Comparison of ENCODE assay signal across 1 cellular context in the genomic region with DNA sequence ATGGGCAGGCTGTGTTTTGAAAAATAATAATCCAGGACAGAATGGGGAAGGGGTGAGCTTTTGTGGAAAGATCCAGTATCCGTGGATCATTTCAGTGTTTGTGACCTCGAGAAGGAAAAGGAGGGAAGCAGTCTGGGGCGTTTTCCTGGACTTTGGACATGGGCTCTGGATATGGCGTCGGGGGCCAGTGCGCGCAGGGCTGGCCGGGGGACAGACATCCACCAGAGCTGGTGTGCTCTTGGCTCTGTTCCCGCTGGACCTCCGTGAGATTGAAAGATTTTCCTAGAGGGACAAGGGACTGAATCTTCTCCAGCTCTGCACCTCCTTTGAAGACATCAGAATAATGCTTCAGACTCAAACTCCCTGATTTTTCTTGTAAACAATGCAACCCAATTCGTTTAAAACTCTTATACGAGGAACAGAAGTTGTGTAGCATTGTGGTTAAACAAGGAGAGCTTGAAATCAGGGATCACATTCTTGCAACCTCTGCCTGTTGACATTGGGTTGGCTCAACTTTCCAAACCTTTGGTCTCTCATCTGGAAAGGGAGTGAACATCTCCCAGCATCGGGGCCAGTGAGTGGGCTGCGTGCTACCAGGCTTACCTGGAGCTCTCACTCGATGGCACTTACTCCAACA.
TF ChIP-seq lines count a peak whose summit lies in the region.

No MANE protein-coding gene starts in this region.

TF ChIP-seq in HepG2, 621 proteins besides CTCF, POLR2A, EP300 and RAD21 (continued from another document and continues in another):
- no peak for TF ChIP-seq GABPA (IDR thresholded peaks at IDR 0.05; ENCODE audit: low read depth, low read length)
- 0 out of 2 replicates have a peak, but pooled peaks have one; percentile 9 for TF ChIP-seq GABPA (CRISPR knock-in tag; IDR thresholded peaks at IDR 0.05; ENCODE audit: low read depth)
- peak; percentile 14; the same call in 1 of the 2 replicates for TF ChIP-seq AKAP8 (CRISPR knock-in tag; IDR thresholded peaks at IDR 0.05)
- peak; percentile 59; the same call in 1 of the 2 replicates for TF ChIP-seq TBX2 (CRISPR knock-in tag; IDR thresholded peaks at IDR 0.05; ENCODE audit: borderline replicate concordance)
- TF ChIP-seq SP140L (CRISPR knock-in tag; IDR thresholded peaks at IDR 0.05; ENCODE audit: borderline replicate concordance): 0 out of 2 replicates have a peak, but pooled peaks have one; percentile 35
- TF ChIP-seq NR2C2 (CRISPR knock-in tag; IDR thresholded peaks at IDR 0.05; ENCODE audit: borderline replicate concordance): 0 out of 2 replicates have a peak, but pooled peaks have one; percentile 23
- TF ChIP-seq, protein P1, sequence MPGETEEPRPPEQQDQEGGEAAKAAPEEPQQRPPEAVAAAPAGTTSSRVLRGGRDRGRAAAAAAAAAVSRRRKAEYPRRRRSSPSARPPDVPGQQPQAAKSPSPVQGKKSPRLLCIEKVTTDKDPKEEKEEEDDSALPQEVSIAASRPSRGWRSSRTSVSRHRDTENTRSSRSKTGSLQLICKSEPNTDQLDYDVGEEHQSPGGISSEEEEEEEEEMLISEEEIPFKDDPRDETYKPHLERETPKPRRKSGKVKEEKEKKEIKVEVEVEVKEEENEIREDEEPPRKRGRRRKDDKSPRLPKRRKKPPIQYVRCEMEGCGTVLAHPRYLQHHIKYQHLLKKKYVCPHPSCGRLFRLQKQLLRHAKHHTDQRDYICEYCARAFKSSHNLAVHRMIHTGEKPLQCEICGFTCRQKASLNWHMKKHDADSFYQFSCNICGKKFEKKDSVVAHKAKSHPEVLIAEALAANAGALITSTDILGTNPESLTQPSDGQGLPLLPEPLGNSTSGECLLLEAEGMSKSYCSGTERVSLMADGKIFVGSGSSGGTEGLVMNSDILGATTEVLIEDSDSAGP (CRISPR knock-in tag; IDR thresholded peaks at IDR 0.05; ENCODE audit: borderline replicate concordance): peak; percentile 54; the same call in 1 of the 2 replicates
- 0 out of 2 replicates have a peak, but pooled peaks have one; percentile 37 for TF ChIP-seq IKZF5 (CRISPR knock-in tag; IDR thresholded peaks at IDR 0.05)
- peak; percentile 54 for TF ChIP-seq DPF2 (CRISPR knock-in tag; IDR thresholded peaks at IDR 0.05; ENCODE audit: borderline replicate concordance, low read depth)
- TF ChIP-seq ZNF512B (CRISPR knock-in tag; IDR thresholded peaks at IDR 0.05; ENCODE audit: borderline replicate concordance): 0 out of 2 replicates have a peak, but pooled peaks have one; percentile 26
- 0 out of 2 replicates have a peak, but pooled peaks have one; percentile 65 for TF ChIP-seq ZFAT (CRISPR knock-in tag; conservative IDR thresholded peaks at IDR 0.05)
- TF ChIP-seq SALL1 (CRISPR knock-in tag; IDR thresholded peaks at IDR 0.05): peak; percentile 90
- TF ChIP-seq PATZ1 (CRISPR knock-in tag; IDR thresholded peaks at IDR 0.05): peak; percentile 79
- 0 out of 2 replicates have a peak, but pooled peaks have one; percentile 46 for TF ChIP-seq NFIC (IDR thresholded peaks at IDR 0.05; ENCODE audit: low read length)
- TF ChIP-seq NCOA2 (CRISPR knock-in tag; IDR thresholded peaks at IDR 0.05): peak; percentile 33; the same call in 1 of the 2 replicates
- no peak for TF ChIP-seq FOXK2 (IDR thresholded peaks at IDR 0.05)
- peak; percentile 52; the same call in 1 of the 2 replicates for TF ChIP-seq ZGPAT (CRISPR knock-in tag; IDR thresholded peaks at IDR 0.05)
- TF ChIP-seq PAXIP1 (CRISPR knock-in tag; conservative IDR thresholded peaks at IDR 0.05): peak; percentile 90
- peak; percentile 34; the same call in 1 of the 2 replicates for TF ChIP-seq ZNF772 (CRISPR knock-in tag; IDR thresholded peaks at IDR 0.05)
- TF ChIP-seq FOXK1 (CRISPR knock-in tag; IDR thresholded peaks at IDR 0.05; ENCODE audit: borderline replicate concordance, low read depth): peak; percentile 80; the same call in 1 of the 2 replicates
- TF ChIP-seq, protein P2, sequence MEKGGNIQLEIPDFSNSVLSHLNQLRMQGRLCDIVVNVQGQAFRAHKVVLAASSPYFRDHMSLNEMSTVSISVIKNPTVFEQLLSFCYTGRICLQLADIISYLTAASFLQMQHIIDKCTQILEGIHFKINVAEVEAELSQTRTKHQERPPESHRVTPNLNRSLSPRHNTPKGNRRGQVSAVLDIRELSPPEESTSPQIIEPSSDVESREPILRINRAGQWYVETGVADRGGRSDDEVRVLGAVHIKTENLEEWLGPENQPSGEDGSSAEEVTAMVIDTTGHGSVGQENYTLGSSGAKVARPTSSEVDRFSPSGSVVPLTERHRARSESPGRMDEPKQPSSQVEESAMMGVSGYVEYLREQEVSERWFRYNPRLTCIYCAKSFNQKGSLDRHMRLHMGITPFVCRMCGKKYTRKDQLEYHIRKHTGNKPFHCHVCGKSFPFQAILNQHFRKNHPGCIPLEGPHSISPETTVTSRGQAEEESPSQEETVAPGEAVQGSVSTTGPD (CRISPR knock-in tag; IDR thresholded peaks at IDR 0.05): 0 out of 2 replicates have a peak, but pooled peaks have one; percentile 44
- no peak for TF ChIP-seq IKZF4 (CRISPR knock-in tag; IDR thresholded peaks at IDR 0.05; ENCODE audit: borderline replicate concordance, low read depth, not compliant biosample characterization)
- no peak for TF ChIP-seq HOMEZ (CRISPR knock-in tag; IDR thresholded peaks at IDR 0.05; ENCODE audit: low read depth)
- peak; percentile 35 for TF ChIP-seq IRF2 (CRISPR knock-in tag; IDR thresholded peaks at IDR 0.05)
- TF ChIP-seq, protein P3, sequence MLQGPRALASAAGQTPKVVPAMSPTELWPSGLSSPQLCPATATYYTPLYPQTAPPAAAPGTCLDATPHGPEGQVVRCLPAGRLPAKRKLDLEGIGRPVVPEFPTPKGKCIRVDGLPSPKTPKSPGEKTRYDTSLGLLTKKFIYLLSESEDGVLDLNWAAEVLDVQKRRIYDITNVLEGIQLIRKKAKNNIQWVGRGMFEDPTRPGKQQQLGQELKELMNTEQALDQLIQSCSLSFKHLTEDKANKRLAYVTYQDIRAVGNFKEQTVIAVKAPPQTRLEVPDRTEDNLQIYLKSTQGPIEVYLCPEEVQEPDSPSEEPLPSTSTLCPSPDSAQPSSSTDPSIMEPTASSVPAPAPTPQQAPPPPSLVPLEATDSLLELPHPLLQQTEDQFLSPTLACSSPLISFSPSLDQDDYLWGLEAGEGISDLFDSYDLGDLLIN (CRISPR knock-in tag; IDR thresholded peaks at IDR 0.05; ENCODE audit: borderline replicate concordance): peak; percentile 57; the same call in 1 of the 2 replicates
- no peak for TF ChIP-seq ZNF451 (CRISPR knock-in tag; IDR thresholded peaks at IDR 0.05)
- TF ChIP-seq GFI1 (CRISPR knock-in tag; IDR thresholded peaks at IDR 0.05; ENCODE audit: borderline replicate concordance): peak; percentile 84
- TF ChIP-seq ZNF234 (CRISPR knock-in tag; conservative IDR thresholded peaks at IDR 0.05): no peak
- peak; percentile 87; the same call in 1 of the 2 replicates for TF ChIP-seq ZBTB20 (CRISPR knock-in tag; IDR thresholded peaks at IDR 0.05; ENCODE audit: borderline replicate concordance, low read depth)
- TF ChIP-seq ZMYM4 (CRISPR knock-in tag; IDR thresholded peaks at IDR 0.05): peak; percentile 59; the same call in 1 of the 2 replicates
- TF ChIP-seq, protein P4, sequence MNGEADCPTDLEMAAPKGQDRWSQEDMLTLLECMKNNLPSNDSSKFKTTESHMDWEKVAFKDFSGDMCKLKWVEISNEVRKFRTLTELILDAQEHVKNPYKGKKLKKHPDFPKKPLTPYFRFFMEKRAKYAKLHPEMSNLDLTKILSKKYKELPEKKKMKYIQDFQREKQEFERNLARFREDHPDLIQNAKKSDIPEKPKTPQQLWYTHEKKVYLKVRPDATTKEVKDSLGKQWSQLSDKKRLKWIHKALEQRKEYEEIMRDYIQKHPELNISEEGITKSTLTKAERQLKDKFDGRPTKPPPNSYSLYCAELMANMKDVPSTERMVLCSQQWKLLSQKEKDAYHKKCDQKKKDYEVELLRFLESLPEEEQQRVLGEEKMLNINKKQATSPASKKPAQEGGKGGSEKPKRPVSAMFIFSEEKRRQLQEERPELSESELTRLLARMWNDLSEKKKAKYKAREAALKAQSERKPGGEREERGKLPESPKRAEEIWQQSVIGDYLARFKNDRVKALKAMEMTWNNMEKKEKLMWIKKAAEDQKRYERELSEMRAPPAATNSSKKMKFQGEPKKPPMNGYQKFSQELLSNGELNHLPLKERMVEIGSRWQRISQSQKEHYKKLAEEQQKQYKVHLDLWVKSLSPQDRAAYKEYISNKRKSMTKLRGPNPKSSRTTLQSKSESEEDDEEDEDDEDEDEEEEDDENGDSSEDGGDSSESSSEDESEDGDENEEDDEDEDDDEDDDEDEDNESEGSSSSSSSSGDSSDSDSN (CRISPR knock-in tag; IDR thresholded peaks at IDR 0.05): peak; percentile 42; the same call in 1 of the 2 replicates
